8 cellular contexts compared by ENCODE assay signal in genomic region chr1:178543291-178543609, GRCh38. TPM values are rescaled to one million over a fixed set of nuclear protein-coding genes. Genes with fewer than 3 reads are reported as not detected.
DNase-seq lines count a peak whose midpoint lies in the region; ATAC-seq, FAIRE-seq and TF ChIP-seq lines count a peak whose summit lies in the region.

No MANE protein-coding gene starts in this region.

- whole genome bisulfite sequencing in neuronal stem cell (ENCODE audit: extremely low coverage in 2 of 2, insufficient read length in 2 of 2, insufficient replicate concordance in 1 of 2), 2 donors, result no CpG with 5 or more reads among the region's 10 CpGs

- CTCF ChIA-PET in endothelial cell of umbilical vein (lab: Charles Lee), result interaction anchor here (0.6 to 14.6 kb wide), 37 partner anchors 10 to 460 kb away, joined by 3 to 349 read pairs (median 4); partner anchors contain the start of gene RALGPS2

- H2BK5ac ChIP-seq in neuronal stem cell (ENCODE audit: low read length), result no peak overlapping the region

- H3K4me2 ChIP-seq in OCI-LY3 (ENCODE audit: low read length) (peak overlapping the region; percentile 100), endothelial cell of umbilical vein (ENCODE audit: insufficient read depth, low read length) (peak overlapping the region; percentile 11), neuronal stem cell (ENCODE audit: insufficient read depth, low read length, poor library complexity, severe bottlenecking) (peak overlapping the region; percentile 59)

- H3K79me1 ChIP-seq in neuronal stem cell (ENCODE audit: low read depth, low read length), result no peaks in the 10 kb centered on the region

- no peak overlapping the region for H2BK12ac ChIP-seq in neuronal stem cell (ENCODE audit: low read length)

- H4K91ac ChIP-seq in neuronal stem cell (ENCODE audit: low read depth, low read length, poor library complexity), result no peak overlapping the region

- H3K9me1 ChIP-seq in endothelial cell of umbilical vein (replicated peaks; ENCODE audit: control insufficient read depth, extremely low read depth, insufficient read depth, low read length), result no peaks in the 10 kb centered on the region

- H4K20me1 ChIP-seq in OCI-LY3 (ENCODE audit: insufficient read depth, low read length) (no peaks in the 10 kb centered on the region), endothelial cell of umbilical vein (replicated peaks; ENCODE audit: control insufficient read depth, extremely low read depth, insufficient read depth, low read length) (no peaks in the 10 kb centered on the region)

- dilution Hi-C loops in endothelial cell of umbilical vein (cut with MboI; ENCODE audit: extremely low pct_ligation_motif_present, low sequenced_read_pairs), result no loop called here

- H2AFZ ChIP-seq in OCI-LY3 (ENCODE audit: low read depth, low read length) (peak overlapping the region; percentile 100), endothelial cell of umbilical vein (ENCODE audit: low read depth, low read length) (peak overlapping the region; percentile 67), neuronal stem cell (ENCODE audit: low read length) (peak overlapping the region; percentile 99)

- DNase-seq in T-helper 1 cell (no peak), endothelial cell of umbilical vein (ENCODE audit: low read depth, low spot score) (no peak), neuronal stem cell (ENCODE audit: low spot score) (no peak), T1000 (lab: John Stamatoyannopoulos, UW) (no peak), NCI-H1417 treated with DMSO at 0.1 percent for 48 hours (lab: John Stamatoyannopoulos, UW) (no peak)

- H3K36me3 ChIP-seq in OCI-LY3 (replicated peaks; ENCODE audit: low read depth, low read length), result no peaks in the 10 kb centered on the region
- H3K36me3 ChIP-seq in endothelial cell of umbilical vein (ENCODE audit: control insufficient read depth in 2 of 2, extremely low read depth in 1 of 2, insufficient read depth in 2 of 2, low read length in 2 of 2), result no peaks in the 10 kb centered on the region
- peaks cover 0 to 8% of the 10 kb centered on the region in 2 donors for H3K36me3 ChIP-seq in neuronal stem cell (replicated peaks in 1 of 2; ENCODE audit: control insufficient read depth in 2 of 2, insufficient read depth in 2 of 2, low read length in 2 of 2)

- peak overlapping the region; percentile 96 for H3K4me3 ChIP-seq in OCI-LY3 (ENCODE audit: low read length)
- H3K4me3 ChIP-seq in endothelial cell of umbilical vein (replicated peaks in 1 of 3; ENCODE audit: insufficient read depth in 1 of 3, low read depth in 1 of 3, low read length in 3 of 3), result peak overlapping the region; percentile 25 to 77 (median 48)
- peak overlapping the region; percentile 61 to 92 for H3K4me3 ChIP-seq in neuronal stem cell (ENCODE audit: low read length in 2 of 2)

- no peaks in the 10 kb centered on the region for H3K9me3 ChIP-seq in OCI-LY3 (ENCODE audit: insufficient read depth, low read length)
- H3K9me3 ChIP-seq in endothelial cell of umbilical vein (replicated peaks; ENCODE audit: control insufficient read depth, insufficient read depth, low read length), result no peaks in the 10 kb centered on the region
- H3K9me3 ChIP-seq in neuronal stem cell (replicated peaks in 1 of 2; ENCODE audit: control insufficient read depth in 2 of 2, insufficient read depth in 1 of 2, low read depth in 1 of 2, low read length in 2 of 2), result peaks cover 0 to 3% of the 10 kb centered on the region in 2 donors

- H3K79me2 ChIP-seq in OCI-LY3 (ENCODE audit: low read length) (no peaks in the 10 kb centered on the region), endothelial cell of umbilical vein (ENCODE audit: control insufficient read depth, insufficient read depth, low read length) (no peaks in the 10 kb centered on the region)

- BruUV-seq in endothelial cell of umbilical vein (replicated peaks; lab: Mats Ljungman, UMichigan), result no TSS peak

- H3K27ac Mint-ChIP-seq in T-helper 1 cell treated with Interleukin-12 subunit alpha and Interleukin-12 subunit beta and Interleukin-4 antibody, amounts not matched to agents 30 μg/mL and 1 μg/mL, for 36 hours, result no peak overlapping the region

- no peaks in the 10 kb centered on the region for H3K36me3 Mint-ChIP-seq in T-helper 1 cell treated with Interleukin-12 subunit alpha and Interleukin-12 subunit beta and Interleukin-4 antibody, amounts not matched to agents 30 μg/mL and 1 μg/mL, for 36 hours (ENCODE audit: low read depth)

- no peaks in the 10 kb centered on the region for H3K27me3 Mint-ChIP-seq in T-helper 1 cell treated with Interleukin-12 subunit alpha and Interleukin-12 subunit beta and Interleukin-4 antibody, amounts not matched to agents 30 μg/mL and 1 μg/mL, for 36 hours (ENCODE audit: low read depth)

- H2BK15ac ChIP-seq in neuronal stem cell (ENCODE audit: low read length), result peak overlapping the region; percentile 65

- no peak for TF ChIP-seq POLR2A in endothelial cell of umbilical vein (IDR thresholded peaks at IDR 0.05; ENCODE audit: low read depth, low read length)

- peak; percentile 39 for ATAC-seq in HG02610 (IDR thresholded peaks at IDR 0.05; ENCODE audit: unreplicated experiment)

- intact Hi-C loops in endothelial cell of umbilical vein (cut with micrococcal nuclease), result loop anchor here (2.0 kb wide), 1 partner anchor 328 kb away; the partner anchor contains the start of gene ANGPTL1

- H3K23ac ChIP-seq in neuronal stem cell (ENCODE audit: low read depth, low read length, poor library complexity), result no peak overlapping the region

- TF ChIP-seq CTCF in OCI-LY3 (IDR thresholded peaks at IDR 0.05; ENCODE audit: low read depth, low read length) (no peak), endothelial cell of umbilical vein (IDR thresholded peaks at IDR 0.05; ENCODE audit: extremely low read depth in 1 of 2, insufficient read depth in 1 of 2, low read depth in 1 of 2, low read length in 2 of 2) (no peak)

- H3K4me1 Mint-ChIP-seq in T-helper 1 cell treated with Interleukin-12 subunit alpha and Interleukin-12 subunit beta and Interleukin-4 antibody, amounts not matched to agents 30 μg/mL and 1 μg/mL, for 36 hours (ENCODE audit: low read depth), result peaks cover 4% of the 10 kb centered on the region

- no peak overlapping the region for H3K4ac ChIP-seq in neuronal stem cell (ENCODE audit: low read length)

- no peak overlapping the region for H2AK5ac ChIP-seq in neuronal stem cell (ENCODE audit: low read depth, low read length)

- no peak for FAIRE-seq in endothelial cell of umbilical vein (lab: Jason Lieb, UNC)

- POLR2A ChIA-PET in endothelial cell of umbilical vein (lab: Charles Lee), result interaction anchor here (1.0 kb wide), 1 partner anchor 210 kb away, joined by 3 read pairs; no protein-coding TSS in a partner anchor

- H3K14ac ChIP-seq in neuronal stem cell (ENCODE audit: low read length), result peak overlapping the region; percentile 75

- no peaks in the 10 kb centered on the region for H3K9me3 Mint-ChIP-seq in T-helper 1 cell treated with Interleukin-12 subunit alpha and Interleukin-12 subunit beta and Interleukin-4 antibody, amounts not matched to agents 30 μg/mL and 1 μg/mL, for 36 hours

- H3K27ac ChIP-seq in OCI-LY3 (ENCODE audit: low read length), result no peak overlapping the region
- no peak overlapping the region for H3K27ac ChIP-seq in endothelial cell of umbilical vein (ENCODE audit: insufficient read depth, low read depth, low read length)
- H3K27ac ChIP-seq in neuronal stem cell (replicated peaks; ENCODE audit: low read length), result peak overlapping the region; percentile 93

- peak overlapping the region; percentile 88 for H3K18ac ChIP-seq in neuronal stem cell (ENCODE audit: low read length)

- H3K9ac ChIP-seq in OCI-LY3 (ENCODE audit: low read length) (peak overlapping the region; percentile 95), endothelial cell of umbilical vein (replicated peaks; ENCODE audit: extremely low read depth, insufficient read depth, low read length) (no peak overlapping the region), neuronal stem cell (ENCODE audit: low read depth, low read length, poor library complexity) (peak overlapping the region; percentile 65)

- H3K27me3 ChIP-seq in OCI-LY3 (ENCODE audit: low read depth, low read length) (no peaks in the 10 kb centered on the region), endothelial cell of umbilical vein (ENCODE audit: control insufficient read depth in 2 of 2, insufficient read depth in 2 of 2, low read length in 2 of 2) (no peaks in the 10 kb centered on the region), neuronal stem cell (ENCODE audit: control insufficient read depth in 3 of 3, insufficient read depth in 3 of 3, low read depth in 1 of 3, low read length in 3 of 3) (no peaks in the 10 kb centered on the region)

- peak overlapping the region; percentile 85 for H3K4me3 Mint-ChIP-seq in T-helper 1 cell treated with Interleukin-12 subunit alpha and Interleukin-12 subunit beta and Interleukin-4 antibody, amounts not matched to agents 30 μg/mL and 1 μg/mL, for 36 hours

- H2BK120ac ChIP-seq in neuronal stem cell (ENCODE audit: low read depth, low read length), result no peak overlapping the region

- H3K4me1 ChIP-seq in OCI-LY3 (ENCODE audit: low read length) (peaks cover 20% of the 10 kb centered on the region), endothelial cell of umbilical vein (ENCODE audit: control insufficient read depth, extremely low read depth, insufficient read depth, low read length) (peaks cover 11% of the 10 kb centered on the region), neuronal stem cell (ENCODE audit: control insufficient read depth in 2 of 2, insufficient read depth in 1 of 2, low read depth in 1 of 2, low read length in 2 of 2) (peaks cover 2 to 3% of the 10 kb centered on the region in 2 donors)

- no peak overlapping the region for H4K8ac ChIP-seq in neuronal stem cell (ENCODE audit: low read depth, low read length)

RNA-seq across cellular contexts. Expression of gene TEX35, which starts 30.3 kb away (rescaled TPM):
- not detected in 2 replicates for total RNA-seq in endothelial cell of umbilical vein
- not detected in 2 replicates for polyA plus RNA-seq in endothelial cell of umbilical vein
- polyA plus RNA-seq in endothelial cell of umbilical vein (2011; cell fraction: cytosol; rRNA removed), result not detected in 2 replicates
- polyA plus RNA-seq in endothelial cell of umbilical vein (2011; cell fraction: nucleus; rRNA removed), result not detected in 2 replicates
- not detected in 2 replicates for polyA plus RNA-seq in endothelial cell of umbilical vein (2012)
- polyA minus RNA-seq in endothelial cell of umbilical vein, result not detected in 2 replicates
- polyA minus RNA-seq in endothelial cell of umbilical vein (2011; cell fraction: cytosol; rRNA and poly(A)+ RNA removed), result not detected
- not detected in 2 replicates for polyA minus RNA-seq in endothelial cell of umbilical vein (2011; cell fraction: nucleus; rRNA and poly(A)+ RNA removed)
- not detected for polyA plus RNA-seq in neuronal stem cell (2013, experiment 1 of 2)
- not detected for polyA plus RNA-seq in neuronal stem cell (2013, experiment 2 of 2)

RNA-seq across cellular contexts. Expression of gene CLEC20A, which starts 46.5 kb away (rescaled TPM):
- not detected in 2 replicates for total RNA-seq in endothelial cell of umbilical vein
- polyA plus RNA-seq in endothelial cell of umbilical vein, result not detected in 2 replicates
- polyA plus RNA-seq in endothelial cell of umbilical vein (2011; cell fraction: cytosol; rRNA removed), result not detected in 2 replicates
- polyA plus RNA-seq in endothelial cell of umbilical vein (2011; cell fraction: nucleus; rRNA removed), result not detected in 2 replicates
- polyA plus RNA-seq in endothelial cell of umbilical vein (2012), result not detected in 2 replicates
- not detected in 2 replicates for polyA minus RNA-seq in endothelial cell of umbilical vein
- not detected for polyA minus RNA-seq in endothelial cell of umbilical vein (2011; cell fraction: cytosol; rRNA and poly(A)+ RNA removed)
- polyA minus RNA-seq in endothelial cell of umbilical vein (2011; cell fraction: nucleus; rRNA and poly(A)+ RNA removed), result not detected in 2 replicates
- not detected for polyA plus RNA-seq in neuronal stem cell (2013, experiment 1 of 2)
- not detected for polyA plus RNA-seq in neuronal stem cell (2013, experiment 2 of 2)

Comparison
In these comparisons a context has a peak if more than half of its experiments do, and no peak if none do; other contexts are left out.
1. H3K4me2 ChIP-seq: peak in every context shown above with its lines; median percentile 100 in OCI-LY3; 59 in neuronal stem cell; 11 in endothelial cell of umbilical vein.